In the genomic region with DNA sequence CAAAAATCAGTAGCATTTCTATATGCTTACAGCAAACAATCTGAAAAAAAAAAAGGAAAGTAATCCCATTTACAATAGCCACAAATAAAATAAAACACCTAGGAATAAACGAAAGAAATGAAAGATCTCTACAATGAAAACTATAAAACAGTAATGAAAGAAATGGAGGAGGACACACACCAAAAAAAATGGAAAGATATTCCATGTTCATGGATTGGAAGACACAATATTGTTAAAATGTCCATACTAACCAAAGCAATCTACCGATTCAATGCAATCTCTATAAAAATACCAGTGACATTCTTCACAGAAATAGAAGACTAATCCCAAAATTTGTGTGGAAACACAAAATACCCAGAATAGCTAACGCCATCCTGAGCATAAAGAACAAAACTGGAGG, we compare ENCODE assay signal across 24 cellular contexts. TPM values are rescaled to one million over a fixed set of nuclear protein-coding genes. Genes with fewer than 3 reads are reported as not detected.
"Had no signal": no experiment of that assay in that cellular context is flagged by ENCODE, and none has a peak within 500 bp of the region (broad histone marks: within the 10 kb centered on the region; RNA-seq: fewer than 3 reads in every experiment).

No MANE protein-coding gene starts in this region.

- H3K79me2 ChIP-seq: hepatocyte had no signal

- H2AFZ ChIP-seq: hepatocyte had no signal

- H3K4me3 Mint-ChIP-seq: mesothelial cell of epicardium had no signal

- H3K36me3 ChIP-seq: esophagus muscularis mucosa, gastroesophageal sphincter, heart left ventricle, left lung, lower lobe of right lung had no signal

- H3K27ac Mint-ChIP-seq: mesothelial cell of epicardium had no signal

- DNase-seq: dermis blood vessel endothelial cell; dorsolateral prefrontal cortex; effector CD4-positive, alpha-beta T cell; effector memory CD4-positive, alpha-beta T cell; foreskin keratinocyte; heart left ventricle; hypothalamus; left cardiac atrium; left lung; left ventricle myocardium superior; lower lobe of right lung; mesenchymal stem cell; mucosa of descending colon; naive B cell had no signal

- H3K9me3 Mint-ChIP-seq: naive thymus-derived CD8-positive, alpha-beta T cell had no signal

- FAIRE-seq: endothelial cell of umbilical vein, frontal cortex, islet of Langerhans, keratinocyte had no signal

- H3K9me3 ChIP-seq: left lung, lower lobe of right lung, mucosa of descending colon had no signal

- H3K4me3 ChIP-seq: coronary artery, dorsolateral prefrontal cortex, esophagus muscularis mucosa, gastroesophageal sphincter, heart left ventricle, hepatocyte, left lung, lower lobe of right lung, mucosa of descending colon had no signal

- H3K4me1 ChIP-seq: esophagus muscularis mucosa, foreskin keratinocyte, gastroesophageal sphincter, heart left ventricle, left lung, lower lobe of right lung had no signal

- H3K4me2 ChIP-seq: hepatocyte had no signal

- ATAC-seq: foreskin keratinocyte; gastroesophageal sphincter; heart left ventricle; left cardiac atrium; left lung; left ventricle myocardium superior; lower lobe of right lung; mucosa of descending colon; naive thymus-derived CD8-positive, alpha-beta T cell had no signal

- H3K36me3 Mint-ChIP-seq: naive B cell had no signal

- H3K27me3 ChIP-seq: hepatocyte had no signal

- H3K4me1 Mint-ChIP-seq: mesothelial cell of epicardium had no signal

- H3K27ac ChIP-seq: coronary artery, dorsolateral prefrontal cortex, esophagus muscularis mucosa, foreskin keratinocyte, gastroesophageal sphincter, heart left ventricle, hepatocyte, left lung, lower lobe of right lung had no signal

RNA-seq across cellular contexts. Expression of a gene that starts 4.7 kb away (rescaled TPM):
- total RNA-seq: endothelial cell of umbilical vein had no signal
